8 cellular contexts compared by ENCODE assay signal in genomic region chr12:121499929-121500793, GRCh38.
DNase-seq lines count a peak whose midpoint lies in the region; ATAC-seq and TF ChIP-seq lines count a peak whose summit lies in the region.

No MANE protein-coding gene starts in this region.

- no peaks in the 10 kb centered on the region for H3K27me3 Mint-ChIP-seq in CD4-positive, alpha-beta T cell
- peaks cover 2% of the 10 kb centered on the region for H3K27me3 Mint-ChIP-seq in endothelial cell (ENCODE audit: unreplicated experiment)

- DNase-seq in CD4-positive, alpha-beta T cell, result peak; percentile 44 to 82 (median 70)
- peak; percentile 75 for DNase-seq in HK-2 (ENCODE audit: unreplicated experiment)
- DNase-seq in NOMO-1 treated with dmso at 0.1 percent for 144 hours (lab: John Stamatoyannopoulos, UW; ENCODE audit: unreplicated experiment), result peak; percentile 34
- DNase-seq in activated CD8-positive, alpha-beta memory T cell treated with anti-CD3 and anti-CD28 coated beads, Interleukin-2, amount 50 U/mL, for 24 hours (ENCODE audit: extremely low read depth), result peak; percentile 27
- peak; percentile 78 for DNase-seq in endothelial cell (ENCODE audit: low spot score)
- peak; percentile 58 to 62 for DNase-seq in stimulated activated CD8-positive, alpha-beta memory T cell treated with anti-CD3 and anti-CD28 coated beads, Interleukin-2, amount 100 ng/mL, for 48 hours (ENCODE audit: low read depth in 2 of 2)

- H3K9me3 ChIP-seq in CD4-positive, alpha-beta T cell (ENCODE audit: control insufficient read depth, low read length), result no peaks in the 10 kb centered on the region
- H3K9me3 ChIP-seq in muscle layer of colon (ENCODE audit: low read length), result no peaks in the 10 kb centered on the region

- ATAC-seq in CD4-positive, alpha-beta T cell (ENCODE audit: poor library complexity), result peak; percentile 87
- no peak for ATAC-seq in HG03439 (IDR thresholded peaks at IDR 0.05; ENCODE audit: unreplicated experiment)

- no peaks in the 10 kb centered on the region for H3K9me3 Mint-ChIP-seq in CD4-positive, alpha-beta T cell
- no peaks in the 10 kb centered on the region for H3K9me3 Mint-ChIP-seq in endothelial cell (ENCODE audit: unreplicated experiment)

- peaks cover 5% of the 10 kb centered on the region for H3K36me3 ChIP-seq in muscle layer of colon (ENCODE audit: insufficient read depth, low read length)

- H3K36me3 Mint-ChIP-seq in CD4-positive, alpha-beta T cell (ENCODE audit: low read depth), result peaks cover 19% of the 10 kb centered on the region
- no peaks in the 10 kb centered on the region for H3K36me3 Mint-ChIP-seq in endothelial cell (ENCODE audit: low read depth, unreplicated experiment)

- H3K4me3 Mint-ChIP-seq in CD4-positive, alpha-beta T cell, result no peak overlapping the region
- H3K4me3 Mint-ChIP-seq in endothelial cell (ENCODE audit: unreplicated experiment), result no peak overlapping the region

- no peak overlapping the region for H3K9ac ChIP-seq in muscle layer of colon (ENCODE audit: low read length)

- H3K4me1 ChIP-seq in muscle layer of colon (ENCODE audit: insufficient read depth, low read length), result no peaks in the 10 kb centered on the region

- peak overlapping the region in 1 of 2 donors; percentile 53 for H3K4me3 ChIP-seq in muscle layer of colon (ENCODE audit: low read depth in 1 of 2, low read length in 2 of 2)

- CTCF ChIA-PET in CD4-positive, alpha-beta T cell (lab: Charles Lee), result interaction anchor here (0.6 to 2.3 kb wide), 9 partner anchors 8 to 1090 kb away, joined by 3 to 10 read pairs (median 3); no protein-coding TSS in a partner anchor

- TF ChIP-seq CTCF in CD4-positive, alpha-beta T cell (IDR thresholded peaks at IDR 0.05), result peak; percentile 94
- peak; percentile 93 for TF ChIP-seq CTCF in endothelial cell (IDR thresholded peaks at IDR 0.05; ENCODE audit: unreplicated experiment)

- peaks cover 4% of the 10 kb centered on the region for H3K4me1 Mint-ChIP-seq in CD4-positive, alpha-beta T cell (ENCODE audit: low read depth)
- H3K4me1 Mint-ChIP-seq in endothelial cell (ENCODE audit: unreplicated experiment), result no peaks in the 10 kb centered on the region

- H3K27ac Mint-ChIP-seq in CD4-positive, alpha-beta T cell, result peak overlapping the region; percentile 49
- H3K27ac Mint-ChIP-seq in endothelial cell (ENCODE audit: unreplicated experiment), result no peak overlapping the region

- H3K27ac ChIP-seq in CD4-positive, alpha-beta T cell (ENCODE audit: low read depth, low read length), result no peak overlapping the region
- peak overlapping the region; percentile 81 for H3K27ac ChIP-seq in muscle layer of colon (ENCODE audit: low read depth, low read length)

- POLR2A ChIA-PET in CD4-positive, alpha-beta T cell (lab: Charles Lee), result interaction anchor here (0.6 kb wide), 1 partner anchor 180 kb away, joined by 4 read pairs; no protein-coding TSS in a partner anchor

- H3K27me3 ChIP-seq in CD4-positive, alpha-beta T cell (ENCODE audit: control insufficient read depth, insufficient read depth, low read length), result no peaks in the 10 kb centered on the region
- H3K27me3 ChIP-seq in muscle layer of colon (ENCODE audit: control insufficient read depth in 1 of 2, insufficient read depth in 2 of 2, low read length in 2 of 2), result no peaks in the 10 kb centered on the region

- intact Hi-C loops in CD4-positive, alpha-beta T cell (cut with DNase I, micrococcal nuclease), result loop anchor here (1.0 to 10.0 kb wide), 6 partner anchors 33 to 272 kb away; partner anchors contain the start of gene ORAI1 (in 1 of the 2)

Comparison
In these comparisons a context has a peak if more than half of its experiments do, and no peak if none do; other contexts are left out.
1. DNase-seq: peak in every context shown above with its lines; median percentile 78 in endothelial cell; 75 in HK-2; 70 in CD4-positive, alpha-beta T cell; 60 in stimulated activated CD8-positive, alpha-beta memory T cell treated with anti-CD3 and anti-CD28 coated beads, Interleukin-2, amount 100 ng/mL, for 48 hours; 34 in NOMO-1 treated with dmso at 0.1 percent for 144 hours; 27 in activated CD8-positive, alpha-beta memory T cell treated with anti-CD3 and anti-CD28 coated beads, Interleukin-2, amount 50 U/mL, for 24 hours.